8 cellular contexts compared by ENCODE assay signal in the genomic region with DNA sequence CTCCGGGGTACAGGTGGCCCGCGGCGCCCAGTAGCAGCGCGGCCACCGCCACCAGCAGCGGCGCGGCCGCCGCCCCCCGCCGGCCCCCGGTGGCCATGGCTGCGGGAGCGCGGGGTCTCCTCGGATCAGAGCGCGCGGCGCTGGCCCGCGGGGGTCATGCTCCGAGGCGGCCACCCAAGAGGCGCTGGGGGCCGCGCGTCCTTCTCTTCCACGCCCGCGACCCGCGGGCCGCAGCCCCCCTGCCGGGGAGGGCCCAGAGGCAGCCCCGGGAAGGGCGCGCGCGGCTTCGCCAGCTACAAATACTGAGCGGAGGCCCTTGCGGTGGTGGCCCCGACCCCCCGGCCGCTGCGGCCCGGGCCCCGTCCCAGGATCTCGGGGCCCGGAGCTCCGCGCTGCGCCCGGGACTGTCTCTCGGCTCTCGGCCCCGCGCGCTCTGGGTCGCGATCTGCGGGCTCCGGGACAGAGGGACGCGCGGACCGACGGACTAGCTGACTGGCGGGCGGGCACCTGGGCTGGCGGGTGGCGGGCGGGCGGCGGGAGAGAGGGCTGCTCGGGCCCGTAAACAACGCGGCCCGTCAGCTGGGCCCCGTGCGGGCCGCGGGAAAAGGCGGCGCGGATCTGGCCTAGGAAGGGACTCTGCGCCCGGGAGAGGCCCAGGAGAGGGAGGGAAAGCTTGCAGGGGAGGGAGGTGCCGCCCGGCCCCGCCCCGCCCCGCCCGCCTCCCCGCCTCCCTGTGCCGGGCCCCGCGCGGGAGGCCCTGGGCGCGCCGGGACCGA. TPM values are rescaled to one million over a fixed set of nuclear protein-coding genes. Genes with fewer than 3 reads are reported as not detected.
DNase-seq lines count a peak whose midpoint lies in the region; ATAC-seq and TF ChIP-seq lines count a peak whose summit lies in the region.

A gene (minus strand): TSS at position 620 of the 776 bp plus-strand sequence. CDS start 523 bp downstream, at position 97.

- H3K4me3 Mint-ChIP-seq in WTC11: peak within 1 kb of the TSS; percentile 72

- no peak for TF ChIP-seq CTCF in WTC11 (IDR thresholded peaks at IDR 0.05)
- TF ChIP-seq CTCF in choroid plexus epithelial cell (conservative IDR thresholded peaks at IDR 0.05; ENCODE audit: low read depth, low read length): no peak

- H3K4me3 ChIP-seq in choroid plexus epithelial cell (ENCODE audit: low read depth, low read length): peak within 1 kb of the TSS; percentile 68

- ATAC-seq in GM18502 (IDR thresholded peaks at IDR 0.05; ENCODE audit: poor library complexity, unreplicated experiment) (peak; percentile 76), HG03066 (IDR thresholded peaks at IDR 0.05; ENCODE audit: low read depth, unreplicated experiment) (peak; percentile 59), WTC11 (peak; percentile 89)

- CTCF ChIA-PET in WTC11 (lab: Charles Lee): interaction anchor here (0.6 to 1.4 kb wide), 7 partner anchors 51 to 863 kb away, joined by 3 to 7 read pairs (median 4); no protein-coding TSS in a partner anchor

- DNase-seq in NCI-H2107 treated with DMSO at 0.1 percent for 48 hours (lab: John Stamatoyannopoulos, UW; ENCODE audit: unreplicated experiment) (peak; percentile 50), WTC11 (ENCODE audit: low spot score) (peak; percentile 85), choroid plexus epithelial cell (ENCODE audit: low read depth) (peak; percentile 91), kidney glomerular epithelial cell (lab: John Stamatoyannopoulos, UW) (peak; percentile 59), retina (no peak)
- DNase-seq in stimulated activated CD4-positive, alpha-beta T cell treated with anti-CD3 and anti-CD28 coated beads, Interleukin-12 subunit alpha, Interleukin-12 subunit beta, amount 100 ng/mL, for 48 hours (ENCODE audit: low read depth in 2 of 3, low spot score in 1 of 3): peak; percentile 52 to 63 (median 56)

- H3K4me1 Mint-ChIP-seq in WTC11: peaks cover 26% of the 10 kb centered on the region

- no peak within 1 kb of the TSS for H3K27ac Mint-ChIP-seq in WTC11

- POLR2A ChIA-PET in WTC11 (lab: Charles Lee): interaction anchor here (0.9 to 1.5 kb wide), 3 partner anchors 13 to 98 kb away, joined by 3 to 7 read pairs (median 4); no protein-coding TSS in a partner anchor

- no peaks in the 10 kb centered on the region for H3K36me3 Mint-ChIP-seq in WTC11

- no peaks in the 10 kb centered on the region for H3K9me3 Mint-ChIP-seq in WTC11

- peaks cover 34% of the 10 kb centered on the region for H3K27me3 Mint-ChIP-seq in WTC11 (ENCODE audit: low read depth)

TF ChIP-seq in WTC11, 78 proteins besides CTCF, POLR2A, EP300 and RAD21:
- peak; percentile 78; the same call in 1 of the 2 replicates for TF ChIP-seq ZNF121 (CRISPR knock-in tag; IDR thresholded peaks at IDR 0.05)
- TF ChIP-seq SP1 (CRISPR knock-in tag; conservative IDR thresholded peaks at IDR 0.05): peak; percentile 86
- TF ChIP-seq MXD4 (CRISPR knock-in tag; IDR thresholded peaks at IDR 0.05; ENCODE audit: borderline replicate concordance): no peak
- TF ChIP-seq, protein P1, sequence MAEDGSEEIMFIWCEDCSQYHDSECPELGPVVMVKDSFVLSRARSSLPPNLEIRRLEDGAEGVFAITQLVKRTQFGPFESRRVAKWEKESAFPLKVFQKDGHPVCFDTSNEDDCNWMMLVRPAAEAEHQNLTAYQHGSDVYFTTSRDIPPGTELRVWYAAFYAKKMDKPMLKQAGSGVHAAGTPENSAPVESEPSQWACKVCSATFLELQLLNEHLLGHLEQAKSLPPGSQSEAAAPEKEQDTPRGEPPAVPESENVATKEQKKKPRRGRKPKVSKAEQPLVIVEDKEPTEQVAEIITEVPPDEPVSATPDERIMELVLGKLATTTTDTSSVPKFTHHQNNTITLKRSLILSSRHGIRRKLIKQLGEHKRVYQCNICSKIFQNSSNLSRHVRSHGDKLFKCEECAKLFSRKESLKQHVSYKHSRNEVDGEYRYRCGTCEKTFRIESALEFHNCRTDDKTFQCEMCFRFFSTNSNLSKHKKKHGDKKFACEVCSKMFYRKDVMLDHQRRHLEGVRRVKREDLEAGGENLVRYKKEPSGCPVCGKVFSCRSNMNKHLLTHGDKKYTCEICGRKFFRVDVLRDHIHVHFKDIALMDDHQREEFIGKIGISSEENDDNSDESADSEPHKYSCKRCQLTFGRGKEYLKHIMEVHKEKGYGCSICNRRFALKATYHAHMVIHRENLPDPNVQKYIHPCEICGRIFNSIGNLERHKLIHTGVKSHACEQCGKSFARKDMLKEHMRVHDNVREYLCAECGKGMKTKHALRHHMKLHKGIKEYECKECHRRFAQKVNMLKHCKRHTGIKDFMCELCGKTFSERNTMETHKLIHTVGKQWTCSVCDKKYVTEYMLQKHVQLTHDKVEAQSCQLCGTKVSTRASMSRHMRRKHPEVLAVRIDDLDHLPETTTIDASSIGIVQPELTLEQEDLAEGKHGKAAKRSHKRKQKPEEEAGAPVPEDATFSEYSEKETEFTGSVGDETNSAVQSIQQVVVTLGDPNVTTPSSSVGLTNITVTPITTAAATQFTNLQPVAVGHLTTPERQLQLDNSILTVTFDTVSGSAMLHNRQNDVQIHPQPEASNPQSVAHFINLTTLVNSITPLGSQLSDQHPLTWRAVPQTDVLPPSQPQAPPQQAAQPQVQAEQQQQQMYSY (CRISPR knock-in tag; IDR thresholded peaks at IDR 0.05): peak; percentile 98
- TF ChIP-seq MYBL2 (CRISPR knock-in tag; IDR thresholded peaks at IDR 0.05): 0 out of 2 replicates have a peak, but pooled peaks have one; percentile 44
- TF ChIP-seq FOXK1 (CRISPR knock-in tag; IDR thresholded peaks at IDR 0.05): peak; percentile 94
- TF ChIP-seq RELA (CRISPR knock-in tag; IDR thresholded peaks at IDR 0.05; ENCODE audit: borderline replicate concordance): no peak
- TF ChIP-seq NR2C2 (CRISPR knock-in tag; IDR thresholded peaks at IDR 0.05): no peak
- TF ChIP-seq, protein P2, sequence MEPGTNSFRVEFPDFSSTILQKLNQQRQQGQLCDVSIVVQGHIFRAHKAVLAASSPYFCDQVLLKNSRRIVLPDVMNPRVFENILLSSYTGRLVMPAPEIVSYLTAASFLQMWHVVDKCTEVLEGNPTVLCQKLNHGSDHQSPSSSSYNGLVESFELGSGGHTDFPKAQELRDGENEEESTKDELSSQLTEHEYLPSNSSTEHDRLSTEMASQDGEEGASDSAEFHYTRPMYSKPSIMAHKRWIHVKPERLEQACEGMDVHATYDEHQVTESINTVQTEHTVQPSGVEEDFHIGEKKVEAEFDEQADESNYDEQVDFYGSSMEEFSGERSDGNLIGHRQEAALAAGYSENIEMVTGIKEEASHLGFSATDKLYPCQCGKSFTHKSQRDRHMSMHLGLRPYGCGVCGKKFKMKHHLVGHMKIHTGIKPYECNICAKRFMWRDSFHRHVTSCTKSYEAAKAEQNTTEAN (CRISPR knock-in tag; IDR thresholded peaks at IDR 0.05): peak; percentile 86; the same call in 1 of the 2 replicates

RNA-seq across cellular contexts. Expression of the gene that starts here (rescaled TPM):
- total RNA-seq in WTC11 (2021): 32.0 to 35.9 TPM (median 32.5 TPM) in 3 replicates
